ENCODE assay signal across 8 cellular contexts in the genomic region with DNA sequence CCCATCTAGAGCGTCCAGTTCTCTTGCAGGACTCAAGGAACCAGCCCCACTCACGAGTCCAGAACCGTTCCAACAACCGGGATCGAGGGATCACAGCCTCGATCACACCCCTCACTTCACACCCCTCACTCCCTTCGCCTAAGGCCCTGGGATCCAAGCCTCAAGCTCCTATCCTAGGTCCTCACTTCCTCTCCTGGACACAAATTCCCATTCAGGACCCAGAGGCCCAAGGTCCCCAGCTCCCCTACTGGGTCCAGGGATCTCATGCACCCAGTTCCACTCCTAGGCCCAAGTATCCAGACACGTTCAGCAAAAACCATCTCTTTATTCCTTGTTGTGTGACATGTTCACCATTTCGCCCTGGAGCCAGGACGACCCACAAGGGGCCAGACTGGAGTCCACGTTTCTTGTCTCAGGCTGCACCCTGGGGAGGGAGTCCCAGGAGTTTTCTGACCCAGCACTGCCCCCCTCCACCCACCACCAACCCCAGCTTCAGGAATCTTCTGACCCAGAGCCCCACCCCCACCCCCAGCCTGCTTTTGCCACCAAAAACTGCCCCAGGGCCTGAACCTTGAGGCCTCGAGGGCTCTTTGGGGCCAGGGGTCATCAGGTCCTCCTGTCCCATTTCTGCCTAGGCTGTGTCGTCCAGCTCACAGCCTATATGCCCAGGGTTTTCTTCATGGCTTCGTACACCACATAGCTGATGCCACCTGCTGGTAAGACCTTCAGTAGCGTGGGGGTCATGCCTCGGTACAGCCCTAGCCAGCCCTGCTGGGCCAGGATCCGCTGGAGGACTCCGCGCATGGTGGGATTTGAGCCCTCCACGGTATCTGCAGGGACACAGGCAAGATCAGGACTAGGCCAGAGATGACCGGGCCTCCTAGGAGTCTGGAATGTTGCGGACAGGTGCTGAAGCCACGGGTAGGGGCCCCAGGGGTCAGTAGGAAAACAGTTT. TPM values are rescaled to one million over a fixed set of nuclear protein-coding genes. Genes with fewer than 3 reads are reported as not detected.
DNase-seq lines count a peak whose midpoint lies in the region; TF ChIP-seq lines count a peak whose summit lies in the region.

No MANE protein-coding gene starts in this region.

- H3K9me3 ChIP-seq in spleen: no peaks in the 10 kb centered on the region

- no peak for TF ChIP-seq POLR2A in spleen (IDR thresholded peaks at IDR 0.05)

- WGBS in spleen, 5 donors: 92 to 94% (median 93%) methylated on average over 22 to 23 of the region's 23 CpGs

- peak overlapping the region; percentile 70 to 91 (median 88) for H3K27ac ChIP-seq in spleen

- peaks cover 12 to 46% (median 33%) of the 10 kb centered on the region in 6 donors for H3K4me1 ChIP-seq in spleen

- DNase-seq in SHP77 (lab: John Stamatoyannopoulos, UW) (peak; percentile 6 to 11), SHP77 treated with DMSO at 0.1 percent for 48 hours (lab: John Stamatoyannopoulos, UW) (no peak), SKM-1 treated with dmso at 0.1 percent for 144 hours (lab: John Stamatoyannopoulos, UW; ENCODE audit: unreplicated experiment) (peak; percentile 45), fibroblast of villous mesenchyme (ENCODE audit: low read depth) (no peak), spleen (no peak), HT-29 (ENCODE audit: low spot score) (no peak), activated gamma-delta T cell (lab: John Stamatoyannopoulos, UW) (no peak), ureter (ENCODE audit: low spot score) (no peak)

- H3K4me3 ChIP-seq in fibroblast of villous mesenchyme (ENCODE audit: low read depth, low read length) (peak overlapping the region; percentile 12), spleen (peak overlapping the region in 6 of 8 donors; percentile 24 to 91 (median 52))

- H3K36me3 ChIP-seq in spleen: peaks cover 0 to 14% (median 6%) of the 10 kb centered on the region in 6 donors

- intact Hi-C loops in spleen (cut with DNase I; ENCODE audit: low total_unique reads): no loop called here

- no peaks in the 10 kb centered on the region for H3K27me3 ChIP-seq in spleen (replicated peaks in 1 of 7)

- TF ChIP-seq CTCF in fibroblast of villous mesenchyme (IDR thresholded peaks at IDR 0.05; ENCODE audit: insufficient read depth, low read depth, low read length) (peak; percentile 2), spleen (IDR thresholded peaks at IDR 0.05 in 8 of 11, conservative IDR thresholded peaks at IDR 0.05 in 3 of 11) (peak in 1 of 11 experiments; percentile 12)

RNA-seq across cellular contexts. Expression of a gene that starts 1.4 kb away (rescaled TPM):
- total RNA-seq in fibroblast of villous mesenchyme: 91.8 and 118 TPM in 2 replicates
- 100 to 1,000 TPM in 6 of 7 donors, 10 to 100 TPM in 1; 89.4 to 174 (median 155) TPM for total RNA-seq in spleen
- polyA plus RNA-seq in spleen: 100 to 1,000 TPM in 1 of 3 donors, 10 to 100 TPM in 2; 35.8 to 139 (median 55.3) TPM
- total RNA-seq in HT-29 (2014; rRNA removed; shearing (Covaris generic)): 143 and 160 TPM in 2 replicates
- 200 TPM for total RNA-seq in ureter

RNA-seq across cellular contexts. Expression of a gene that starts 7.6 kb away (rescaled TPM):
- not detected in 2 replicates for total RNA-seq in fibroblast of villous mesenchyme
- total RNA-seq in spleen: under 1 TPM in 1 of 7 donors, not detected in 6; 0.58 TPM
- polyA plus RNA-seq in spleen: under 1 TPM; 0.18 to 0.77 (median 0.35) TPM
- total RNA-seq in HT-29 (2014; rRNA removed; shearing (Covaris generic)): 0.08 and 0.13 TPM in 2 replicates
- total RNA-seq in ureter: not detected

RNA-seq across cellular contexts. Expression of a gene that starts 33.0 kb away (rescaled TPM):
- 36.1 and 42.7 TPM in 2 replicates for total RNA-seq in fibroblast of villous mesenchyme
- 10 to 100 TPM; 35.1 to 51.4 (median 42.3) TPM for total RNA-seq in spleen
- polyA plus RNA-seq in spleen: 10 to 100 TPM; 28.3 to 43.7 (median 35.2) TPM
- total RNA-seq in HT-29 (2014; rRNA removed; shearing (Covaris generic)): 37.0 and 40.9 TPM in 2 replicates
- total RNA-seq in ureter: 52.9 TPM

RNA-seq across cellular contexts. Expression of a gene that starts 33.6 kb away (rescaled TPM):
- total RNA-seq in fibroblast of villous mesenchyme: 22.9 and 33.2 TPM in 2 replicates
- 10 to 100 TPM; 14.9 to 39.6 (median 19.6) TPM for total RNA-seq in spleen
- 10 to 100 TPM in 2 of 3 donors, 1 to 10 TPM in 1; 7.5 to 11.4 (median 10.5) TPM for polyA plus RNA-seq in spleen
- 49.8 and 82.5 TPM in 2 replicates for total RNA-seq in HT-29 (2014; rRNA removed; shearing (Covaris generic))
- 37.0 TPM for total RNA-seq in ureter

RNA-seq across cellular contexts. Expression of a gene that starts 38.1 kb away (rescaled TPM):
- total RNA-seq in fibroblast of villous mesenchyme: 0.43 TPM in 1 of 2 replicates, not detected in the other
- 1 to 10 TPM in 5 of 7 donors, not detected in 2; 1.1 to 2.0 (median 1.3) TPM for total RNA-seq in spleen
- polyA plus RNA-seq in spleen: 1 to 10 TPM; 1.0 to 1.5 (median 1.1) TPM
- total RNA-seq in HT-29 (2014; rRNA removed; shearing (Covaris generic)): 91.6 and 101 TPM in 2 replicates
- total RNA-seq in ureter: 23.6 TPM

Comparison
In these comparisons a context has a peak if more than half of its experiments do, and no peak if none do; other contexts are left out.
1. DNase-seq: peak in SHP77 (2 of 2) and SKM-1 treated with dmso at 0.1 percent for 144 hours (single experiment); none in SHP77 treated with DMSO at 0.1 percent for 48 hours (single experiment), fibroblast of villous mesenchyme (single experiment), spleen (single experiment), HT-29 (single experiment), activated gamma-delta T cell (single experiment) and ureter (single experiment).